In genomic region chr19:48470281-48470680, GRCh38 we compare ENCODE assay signal across 8 cellular contexts. TPM values are rescaled to one million over a fixed set of nuclear protein-coding genes. Genes with fewer than 3 reads are reported as not detected.
DNase-seq lines count a peak whose midpoint lies in the region; ATAC-seq, FAIRE-seq and TF ChIP-seq lines count a peak whose summit lies in the region.

No MANE protein-coding gene starts in this region.

- ATAC-seq in PC-3, result no peak
- ATAC-seq in HG02885 (IDR thresholded peaks at IDR 0.05; ENCODE audit: poor library complexity, unreplicated experiment), result no peak
- no peak for ATAC-seq in HG02973 (IDR thresholded peaks at IDR 0.05; ENCODE audit: unreplicated experiment)

- H3K4me1 ChIP-seq in CD4-positive, alpha-beta memory T cell (ENCODE audit: insufficient read depth, low read length), result peaks cover 18% of the 10 kb centered on the region
- H3K4me1 ChIP-seq in PC-3 (ENCODE audit: insufficient read depth, low read length), result peaks cover 4% of the 10 kb centered on the region; the same call in 1 of the 2 replicates
- peaks cover 8% of the 10 kb centered on the region for H3K4me1 ChIP-seq in endothelial cell of umbilical vein (ENCODE audit: control insufficient read depth, extremely low read depth, insufficient read depth, low read length)

- H3K4me3 Mint-ChIP-seq in CD4-positive, alpha-beta memory T cell, result peak overlapping the region; percentile 62 to 96 (median 90)
- peak overlapping the region; percentile 82 for H3K4me3 Mint-ChIP-seq in osteocyte (ENCODE audit: unreplicated experiment)

- H2AFZ ChIP-seq in PC-3 (ENCODE audit: low read length) (no peak overlapping the region), endothelial cell of umbilical vein (ENCODE audit: low read depth, low read length) (no peak overlapping the region)

- BruUV-seq in PC-3 (replicated peaks; lab: Mats Ljungman, UMichigan) (no TSS peak), endothelial cell of umbilical vein (replicated peaks; lab: Mats Ljungman, UMichigan) (no TSS peak)

- POLR2A ChIA-PET in CD4-positive, alpha-beta memory T cell (lab: Charles Lee; ENCODE audit: partially characterized antibody), result interaction anchor here (0.7 to 2.6 kb wide), 6 partner anchors 10 to 107 kb away, joined by 3 to 20 read pairs (median 4); partner anchors contain the start of gene TMEM143
- POLR2A ChIA-PET in PC-3 (lab: Charles Lee; ENCODE audit: unreplicated experiment), result interaction anchor here (0.6 kb wide), 1 partner anchor 11 kb away, joined by 5 read pairs; no protein-coding TSS in a partner anchor
- POLR2A ChIA-PET in endothelial cell of umbilical vein (lab: Charles Lee), result interaction anchor here (0.7 to 1.2 kb wide), 4 partner anchors 9 to 86 kb away, joined by 3 to 5 read pairs (median 3); no protein-coding TSS in a partner anchor

- H3K4me2 ChIP-seq in PC-3 (ENCODE audit: low read length), result peak overlapping the region; percentile 95
- peak overlapping the region; percentile 86 for H3K4me2 ChIP-seq in endothelial cell of umbilical vein (ENCODE audit: insufficient read depth, low read length)

- dilution Hi-C loops in endothelial cell of umbilical vein (cut with MboI; ENCODE audit: extremely low pct_ligation_motif_present, low sequenced_read_pairs), result no loop called here

- H3K27ac ChIP-seq in CD4-positive, alpha-beta memory T cell (ENCODE audit: low read depth, low read length), result peak overlapping the region; percentile 81
- H3K27ac ChIP-seq in PC-3 (ENCODE audit: low read length) (no peak overlapping the region), endothelial cell of umbilical vein (ENCODE audit: insufficient read depth, low read depth, low read length) (peak overlapping the region; percentile 38)

- H3K27ac Mint-ChIP-seq in CD4-positive, alpha-beta memory T cell, result peak overlapping the region in 5 of 7 donors; percentile 41 to 91 (median 83)
- H3K27ac Mint-ChIP-seq in osteocyte (ENCODE audit: unreplicated experiment), result no peak overlapping the region

- TF ChIP-seq POLR2A in endothelial cell of umbilical vein (IDR thresholded peaks at IDR 0.05; ENCODE audit: low read depth, low read length), result no peak

- DNase-seq in CD4-positive, alpha-beta memory T cell, result no peak
- no peak for DNase-seq in PC-3
- DNase-seq in endothelial cell of umbilical vein (ENCODE audit: low read depth, low spot score), result no peak
- no peak for DNase-seq in osteocyte (ENCODE audit: extremely low spot score, unreplicated experiment)
- DNase-seq in NCI-H1105 treated with DMSO at 0.1 percent for 48 hours (lab: John Stamatoyannopoulos, UW), result no peak
- no peak for DNase-seq in activated gamma-delta T cell (lab: John Stamatoyannopoulos, UW)

- TF ChIP-seq CTCF in PC-3 (conservative IDR thresholded peaks at IDR 0.05; ENCODE audit: low read depth, low read length) (no peak), endothelial cell of umbilical vein (IDR thresholded peaks at IDR 0.05; ENCODE audit: extremely low read depth in 1 of 2, insufficient read depth in 1 of 2, low read depth in 1 of 2, low read length in 2 of 2) (no peak), osteocyte (IDR thresholded peaks at IDR 0.05) (no peak)

- H3K4me1 Mint-ChIP-seq in CD4-positive, alpha-beta memory T cell, result peaks cover 9 to 24% (median 13%) of the 10 kb centered on the region in 4 donors
- H3K4me1 Mint-ChIP-seq in osteocyte (ENCODE audit: unreplicated experiment), result peaks cover 23% of the 10 kb centered on the region

- no peaks in the 10 kb centered on the region for H3K9me1 ChIP-seq in endothelial cell of umbilical vein (replicated peaks; ENCODE audit: control insufficient read depth, extremely low read depth, insufficient read depth, low read length)

- H3K9me3 Mint-ChIP-seq in CD4-positive, alpha-beta memory T cell, result no peaks in the 10 kb centered on the region
- H3K9me3 Mint-ChIP-seq in osteocyte (ENCODE audit: unreplicated experiment), result no peaks in the 10 kb centered on the region

- no peaks in the 10 kb centered on the region for H3K9me3 ChIP-seq in CD4-positive, alpha-beta memory T cell (ENCODE audit: control insufficient read depth in 1 of 2, low read length in 2 of 2)
- H3K9me3 ChIP-seq in PC-3 (ENCODE audit: low read length) (no peaks in the 10 kb centered on the region), endothelial cell of umbilical vein (replicated peaks; ENCODE audit: control insufficient read depth, insufficient read depth, low read length) (no peaks in the 10 kb centered on the region)

- peaks cover 16 to 43% of the 10 kb centered on the region in 2 donors for H3K36me3 Mint-ChIP-seq in CD4-positive, alpha-beta memory T cell
- H3K36me3 Mint-ChIP-seq in osteocyte (ENCODE audit: unreplicated experiment), result peaks cover 27% of the 10 kb centered on the region

- H3K79me2 ChIP-seq in PC-3 (ENCODE audit: low read length) (peaks cover 14% of the 10 kb centered on the region), endothelial cell of umbilical vein (ENCODE audit: control insufficient read depth, insufficient read depth, low read length) (peaks cover 22% of the 10 kb centered on the region)

- H4K20me1 ChIP-seq in PC-3 (ENCODE audit: low read length), result peaks cover 12% of the 10 kb centered on the region
- no peaks in the 10 kb centered on the region for H4K20me1 ChIP-seq in endothelial cell of umbilical vein (replicated peaks; ENCODE audit: control insufficient read depth, extremely low read depth, insufficient read depth, low read length)

- H3K9ac ChIP-seq in PC-3 (ENCODE audit: low read length) (peak overlapping the region; percentile 92), endothelial cell of umbilical vein (replicated peaks; ENCODE audit: extremely low read depth, insufficient read depth, low read length) (peak overlapping the region; percentile 98)

- CTCF ChIA-PET in CD4-positive, alpha-beta memory T cell (lab: Charles Lee; ENCODE audit: partially characterized antibody), result interaction anchor here (1.0 to 1.5 kb wide), 4 partner anchors 17 to 114 kb away, joined by 3 to 13 read pairs (median 4); no protein-coding TSS in a partner anchor
- CTCF ChIA-PET in PC-3 (lab: Charles Lee), result no interaction called here
- CTCF ChIA-PET in endothelial cell of umbilical vein (lab: Charles Lee), result interaction anchor here (0.7 to 1.4 kb wide), 5 partner anchors 9 to 119 kb away, joined by 3 to 9 read pairs (median 4); no protein-coding TSS in a partner anchor

- intact Hi-C loops in CD4-positive, alpha-beta memory T cell (cut with micrococcal nuclease), result no loop called here
- intact Hi-C loops in PC-3 (cut with micrococcal nuclease), result no loop called here
- intact Hi-C loops in endothelial cell of umbilical vein (cut with micrococcal nuclease), result no loop called here

- peaks cover 41% of the 10 kb centered on the region for H3K36me3 ChIP-seq in CD4-positive, alpha-beta memory T cell (ENCODE audit: insufficient read depth, low read length)
- H3K36me3 ChIP-seq in PC-3 (ENCODE audit: low read depth, low read length), result peaks cover 28% of the 10 kb centered on the region
- peaks cover 19 to 43% of the 10 kb centered on the region in 2 experiments for H3K36me3 ChIP-seq in endothelial cell of umbilical vein (ENCODE audit: control insufficient read depth in 2 of 2, extremely low read depth in 1 of 2, insufficient read depth in 2 of 2, low read length in 2 of 2)

- no peak for FAIRE-seq in endothelial cell of umbilical vein (lab: Jason Lieb, UNC)

- H3K4me3 ChIP-seq in CD4-positive, alpha-beta memory T cell (ENCODE audit: low read length in 2 of 2), result peak overlapping the region in 1 of 2 donors; percentile 65
- H3K4me3 ChIP-seq in PC-3 (ENCODE audit: low read length), result peak overlapping the region; percentile 81
- peak overlapping the region; percentile 74 to 85 (median 85) for H3K4me3 ChIP-seq in endothelial cell of umbilical vein (replicated peaks in 1 of 3; ENCODE audit: insufficient read depth in 1 of 3, low read depth in 1 of 3, low read length in 3 of 3)

- H3K27me3 Mint-ChIP-seq in CD4-positive, alpha-beta memory T cell, result no peaks in the 10 kb centered on the region
- H3K27me3 Mint-ChIP-seq in osteocyte (ENCODE audit: unreplicated experiment), result no peaks in the 10 kb centered on the region

- no peaks in the 10 kb centered on the region for H3K27me3 ChIP-seq in CD4-positive, alpha-beta memory T cell (ENCODE audit: insufficient read depth, low read length)
- H3K27me3 ChIP-seq in PC-3 (ENCODE audit: low read length) (no peaks in the 10 kb centered on the region), endothelial cell of umbilical vein (ENCODE audit: control insufficient read depth in 2 of 2, insufficient read depth in 2 of 2, low read length in 2 of 2) (no peaks in the 10 kb centered on the region)

- no peaks in the 10 kb centered on the region for H3K9me2 ChIP-seq in PC-3 (replicated peaks; ENCODE audit: low read length)

- H3F3A ChIP-seq in PC-3 (ENCODE audit: low read length, unreplicated experiment), result no peaks in the 10 kb centered on the region

RNA-seq across cellular contexts. Expression of gene CYTH2, which starts 1.1 kb away (rescaled TPM):
- 10 to 100 TPM; 74.9 to 89.0 TPM for total RNA-seq in CD4-positive, alpha-beta memory T cell
- 10 to 100 TPM; 30.1 to 31.3 TPM for polyA plus RNA-seq in CD4-positive, alpha-beta memory T cell
- total RNA-seq in PC-3 (2014; rRNA removed), result 50.5 and 58.6 TPM in 2 replicates
- 119 and 125 TPM in 2 replicates for total RNA-seq in endothelial cell of umbilical vein
- polyA plus RNA-seq in endothelial cell of umbilical vein, result 98.4 and 98.6 TPM in 2 replicates
- polyA plus RNA-seq in endothelial cell of umbilical vein (2011; cell fraction: cytosol; rRNA removed), result 91.8 and 108 TPM in 2 replicates
- 309 and 317 TPM in 2 replicates for polyA plus RNA-seq in endothelial cell of umbilical vein (2011; cell fraction: nucleus; rRNA removed)
- 61.0 and 67.4 TPM in 2 replicates for polyA plus RNA-seq in endothelial cell of umbilical vein (2012)
- polyA minus RNA-seq in endothelial cell of umbilical vein, result 85.6 and 95.7 TPM in 2 replicates
- polyA minus RNA-seq in endothelial cell of umbilical vein (2011; cell fraction: cytosol; rRNA and poly(A)+ RNA removed), result 14.1 TPM
- 109 and 123 TPM in 2 replicates for polyA minus RNA-seq in endothelial cell of umbilical vein (2011; cell fraction: nucleus; rRNA and poly(A)+ RNA removed)
- 92.1 and 107 TPM in 2 replicates for total RNA-seq in osteocyte

RNA-seq across cellular contexts. Expression of gene KCNJ14, which starts 14.9 kb away (rescaled TPM):
- total RNA-seq in CD4-positive, alpha-beta memory T cell, result 1 to 10 TPM; 2.5 to 3.6 TPM
- polyA plus RNA-seq in CD4-positive, alpha-beta memory T cell, result under 1 TPM; 0.18 to 0.22 TPM
- total RNA-seq in PC-3 (2014; rRNA removed) (1.4 and 2.2 TPM in 2 replicates), endothelial cell of umbilical vein (0.92 and 1.4 TPM in 2 replicates), osteocyte (0.86 and 1.6 TPM in 2 replicates)
- polyA plus RNA-seq in endothelial cell of umbilical vein, result 0.26 and 0.32 TPM in 2 replicates
- 0.20 and 0.22 TPM in 2 replicates for polyA plus RNA-seq in endothelial cell of umbilical vein (2011; cell fraction: cytosol; rRNA removed)
- 1.5 and 1.7 TPM in 2 replicates for polyA plus RNA-seq in endothelial cell of umbilical vein (2011; cell fraction: nucleus; rRNA removed)
- 0.27 and 0.33 TPM in 2 replicates for polyA plus RNA-seq in endothelial cell of umbilical vein (2012)
- 0.62 and 0.80 TPM in 2 replicates for polyA minus RNA-seq in endothelial cell of umbilical vein
- 1.7 TPM for polyA minus RNA-seq in endothelial cell of umbilical vein (2011; cell fraction: cytosol; rRNA and poly(A)+ RNA removed)
- 1.3 and 1.7 TPM in 2 replicates for polyA minus RNA-seq in endothelial cell of umbilical vein (2011; cell fraction: nucleus; rRNA and poly(A)+ RNA removed)

RNA-seq across cellular contexts. Expression of gene GRWD1, which starts 24.5 kb away (rescaled TPM):
- total RNA-seq in CD4-positive, alpha-beta memory T cell, result 10 to 100 TPM; 36.2 to 39.0 TPM
- polyA plus RNA-seq in CD4-positive, alpha-beta memory T cell, result 10 to 100 TPM; 44.4 to 52.8 TPM
- 33.2 and 46.7 TPM in 2 replicates for total RNA-seq in PC-3 (2014; rRNA removed)
- 52.7 and 52.8 TPM in 2 replicates for total RNA-seq in endothelial cell of umbilical vein
- polyA plus RNA-seq in endothelial cell of umbilical vein, result 26.3 and 26.8 TPM in 2 replicates
- polyA plus RNA-seq in endothelial cell of umbilical vein (2011; cell fraction: cytosol; rRNA removed), result 24.3 and 29.0 TPM in 2 replicates
- 18.1 and 25.8 TPM in 2 replicates for polyA plus RNA-seq in endothelial cell of umbilical vein (2011; cell fraction: nucleus; rRNA removed)
- polyA plus RNA-seq in endothelial cell of umbilical vein (2012), result 30.6 and 31.3 TPM in 2 replicates
- 12.5 and 21.5 TPM in 2 replicates for polyA minus RNA-seq in endothelial cell of umbilical vein
- 36.8 TPM for polyA minus RNA-seq in endothelial cell of umbilical vein (2011; cell fraction: cytosol; rRNA and poly(A)+ RNA removed)
- polyA minus RNA-seq in endothelial cell of umbilical vein (2011; cell fraction: nucleus; rRNA and poly(A)+ RNA removed), result 9.3 and 11.5 TPM in 2 replicates
- total RNA-seq in osteocyte, result 36.2 and 38.4 TPM in 2 replicates

RNA-seq across cellular contexts. Expression of gene LMTK3, which starts 41.4 kb away (rescaled TPM):
- total RNA-seq in CD4-positive, alpha-beta memory T cell, result 10 to 100 TPM; 18.5 to 20.6 TPM
- polyA plus RNA-seq in CD4-positive, alpha-beta memory T cell, result under 1 TPM in 1 of 2 donors, not detected in 1; 0.17 TPM
- total RNA-seq in PC-3 (2014; rRNA removed) (4.8 and 8.3 TPM in 2 replicates), endothelial cell of umbilical vein (0.11 TPM in 1 of 2 replicates, not detected in the other), osteocyte (0.32 and 0.39 TPM in 2 replicates)
- polyA plus RNA-seq in endothelial cell of umbilical vein, result 0.05 and 0.14 TPM in 2 replicates
- 0.01 TPM in 1 of 2 replicates, not detected in the other for polyA plus RNA-seq in endothelial cell of umbilical vein (2011; cell fraction: cytosol; rRNA removed)
- 0.04 TPM in 1 of 2 replicates, not detected in the other for polyA plus RNA-seq in endothelial cell of umbilical vein (2011; cell fraction: nucleus; rRNA removed)
- 0.16 and 0.35 TPM in 2 replicates for polyA plus RNA-seq in endothelial cell of umbilical vein (2012)
- not detected in 2 replicates for polyA minus RNA-seq in endothelial cell of umbilical vein
- 0.51 TPM for polyA minus RNA-seq in endothelial cell of umbilical vein (2011; cell fraction: cytosol; rRNA and poly(A)+ RNA removed)
- polyA minus RNA-seq in endothelial cell of umbilical vein (2011; cell fraction: nucleus; rRNA and poly(A)+ RNA removed), result 0.24 TPM in 1 of 2 replicates, not detected in the other
